19 cellular contexts compared by ENCODE assay signal in genomic region chr5:143084452-143084851, GRCh38.
"Had no signal": no experiment of that assay in that cellular context is flagged by ENCODE, and none has a peak within 500 bp of the region (broad histone marks: within the 10 kb centered on the region; RNA-seq: fewer than 3 reads in every experiment).

No MANE protein-coding gene starts in this region.

- H3K4me3 ChIP-seq: coronary artery, lower lobe of right lung, neural progenitor cell, tibial artery had no signal

- H3K9ac ChIP-seq: neural progenitor cell had no signal

- H3K27ac ChIP-seq: coronary artery, lower lobe of right lung, neural progenitor cell, tibial artery, VCaP had no signal

- H3K9me3 Mint-ChIP-seq: activated naive CD8-positive, alpha-beta T cell treated with anti-CD3 and anti-CD28 coated beads for 36 hours; activated T-cell treated with anti-CD3 and anti-CD28 coated beads, Interleukin-2, amount 50 U/mL, for 24 hours; activated T-helper 17 cell treated with anti-CD3 and anti-CD28 coated beads, Interleukin-2, amount 50 U/mL, for 72 hours; central memory CD8-positive, alpha-beta T cell; naive thymus-derived CD8-positive, alpha-beta T cell; stimulated activated effector memory CD8-positive, alpha-beta T cell treated with anti-CD3 and anti-CD28 coated beads, Interleukin-12 subunit alpha, Interleukin-12 subunit beta, amount 100 ng/mL, for 72 hours; stimulated activated naive CD8-positive, alpha-beta T cell treated with anti-CD3 and anti-CD28 coated beads, Interleukin-15, amount 100 ng/mL, for 72 hours; T-cell; T-helper 2 cell treated with Interferon-gamma antibody and Interleukin-4, amounts not matched to agents 5 μg/mL and 100 μg/mL, for 36 hours had no signal

- ATAC-seq: activated T-helper 17 cell treated with anti-CD3 and anti-CD28 coated beads, Interleukin-2, amount 50 U/mL, for 72 hours; lower lobe of right lung; naive thymus-derived CD8-positive, alpha-beta T cell; stimulated activated effector memory CD8-positive, alpha-beta T cell treated with anti-CD3 and anti-CD28 coated beads, Interleukin-12 subunit alpha, Interleukin-12 subunit beta, amount 100 ng/mL, for 72 hours; stimulated activated naive CD8-positive, alpha-beta T cell treated with anti-CD3 and anti-CD28 coated beads, Interleukin-15, amount 100 ng/mL, for 72 hours; T-cell had no signal

- H3K4me1 ChIP-seq: neural progenitor cell had no signal

- H3K27me3 ChIP-seq: neural progenitor cell, tibial artery had no signal

- H3K27ac Mint-ChIP-seq: activated naive CD8-positive, alpha-beta T cell treated with anti-CD3 and anti-CD28 coated beads for 36 hours; activated T-cell treated with anti-CD3 and anti-CD28 coated beads, Interleukin-2, amount 50 U/mL, for 24 hours; activated T-helper 17 cell treated with anti-CD3 and anti-CD28 coated beads, Interleukin-2, amount 50 U/mL, for 72 hours; endodermal cell; naive thymus-derived CD8-positive, alpha-beta T cell; neural progenitor cell; progenitor cell of endocrine pancreas; stimulated activated effector memory CD8-positive, alpha-beta T cell treated with anti-CD3 and anti-CD28 coated beads, Interleukin-12 subunit alpha, Interleukin-12 subunit beta, amount 100 ng/mL, for 72 hours; stimulated activated naive CD8-positive, alpha-beta T cell treated with anti-CD3 and anti-CD28 coated beads, Interleukin-15, amount 100 ng/mL, for 72 hours; T-cell; T-helper 2 cell treated with Interferon-gamma antibody and Interleukin-4, amounts not matched to agents 5 μg/mL and 100 μg/mL, for 36 hours had no signal

- DNase-seq: activated CD4-positive, alpha-beta T cell treated with anti-CD3 and anti-CD28 coated beads, Interleukin-2, amount 50 U/mL, for 1 hour; activated CD4-positive, CD25-positive, alpha-beta regulatory T cell treated with anti-CD3 and anti-CD28 coated beads, Interleukin-2, amount 50 U/mL, for 72 hours; activated naive CD8-positive, alpha-beta T cell treated with anti-CD3 and anti-CD28 coated beads for 36 hours; activated T-cell treated with anti-CD3 and anti-CD28 coated beads, Interleukin-2, amount 50 U/mL, for 24 hours; endodermal cell; lower lobe of right lung; naive thymus-derived CD8-positive, alpha-beta T cell; stimulated activated CD4-positive, alpha-beta T cell treated with anti-CD3 and anti-CD28 coated beads, Interleukin-1b, Interleukin-23, amount 100 ng/mL, for 48 hours; stimulated activated naive CD8-positive, alpha-beta T cell treated with anti-CD3 and anti-CD28 coated beads, Interleukin-15, amount 100 ng/mL, for 72 hours; T-cell; tibial artery had no signal

- H3K4me2 ChIP-seq: neural progenitor cell had no signal

- H3K27me3 Mint-ChIP-seq: activated naive CD8-positive, alpha-beta T cell treated with anti-CD3 and anti-CD28 coated beads for 36 hours; activated T-cell treated with anti-CD3 and anti-CD28 coated beads, Interleukin-2, amount 50 U/mL, for 24 hours; activated T-helper 17 cell treated with anti-CD3 and anti-CD28 coated beads, Interleukin-2, amount 50 U/mL, for 72 hours; central memory CD8-positive, alpha-beta T cell; naive thymus-derived CD8-positive, alpha-beta T cell; progenitor cell of endocrine pancreas; stimulated activated naive CD8-positive, alpha-beta T cell treated with anti-CD3 and anti-CD28 coated beads, Interleukin-15, amount 100 ng/mL, for 72 hours; T-cell had no signal

- H3K36me3 ChIP-seq: lower lobe of right lung, neural progenitor cell had no signal

- H2AFZ ChIP-seq: neural progenitor cell had no signal

- H3K4me3 Mint-ChIP-seq: activated naive CD8-positive, alpha-beta T cell treated with anti-CD3 and anti-CD28 coated beads for 36 hours; activated T-cell treated with anti-CD3 and anti-CD28 coated beads, Interleukin-2, amount 50 U/mL, for 24 hours; activated T-helper 17 cell treated with anti-CD3 and anti-CD28 coated beads, Interleukin-2, amount 50 U/mL, for 72 hours; central memory CD8-positive, alpha-beta T cell; endodermal cell; naive thymus-derived CD8-positive, alpha-beta T cell; neural progenitor cell; stimulated activated effector memory CD8-positive, alpha-beta T cell treated with anti-CD3 and anti-CD28 coated beads, Interleukin-12 subunit alpha, Interleukin-12 subunit beta, amount 100 ng/mL, for 72 hours; stimulated activated naive CD8-positive, alpha-beta T cell treated with anti-CD3 and anti-CD28 coated beads, Interleukin-15, amount 100 ng/mL, for 72 hours; T-cell; T-helper 2 cell treated with Interferon-gamma antibody and Interleukin-4, amounts not matched to agents 5 μg/mL and 100 μg/mL, for 36 hours had no signal

- H3K9me3 ChIP-seq: lower lobe of right lung, tibial artery had no signal

- H3K4me1 Mint-ChIP-seq: neural progenitor cell, T-cell had no signal
